In genomic region chr1:8848663-8849386, GRCh38 we compare ENCODE assay signal across 1 cellular context.
TF ChIP-seq lines count a peak whose summit lies in the region.

No MANE protein-coding gene starts in this region.

TF ChIP-seq in HepG2, 621 proteins besides CTCF, POLR2A, EP300 and RAD21 (continued from another document and continues in another):
- TF ChIP-seq USF2 (IDR thresholded peaks at IDR 0.05; ENCODE audit: low read depth, low read length): no peak
- TF ChIP-seq USF2 (CRISPR knock-in tag; IDR thresholded peaks at IDR 0.05; ENCODE audit: borderline replicate concordance): no peak
- 0 out of 2 replicates have a peak, but pooled peaks have one; percentile 71 for TF ChIP-seq ATF6 (CRISPR knock-in tag; conservative IDR thresholded peaks at IDR 0.05)
- TF ChIP-seq TBX2 (CRISPR knock-in tag; IDR thresholded peaks at IDR 0.05; ENCODE audit: borderline replicate concordance): peak; percentile 69; the same call in 1 of the 2 replicates
- TF ChIP-seq PHB2 (IDR thresholded peaks at IDR 0.05; ENCODE audit: partially characterized antibody): no peak
- TF ChIP-seq ZSCAN21 (CRISPR knock-in tag; IDR thresholded peaks at IDR 0.05; ENCODE audit: borderline replicate concordance): no peak; the same call in 1 of the 2 replicates
- no peak for TF ChIP-seq GLMP (CRISPR knock-in tag; IDR thresholded peaks at IDR 0.05; ENCODE audit: borderline replicate concordance)
- peak; percentile 94 for TF ChIP-seq PPARG (CRISPR knock-in tag; conservative IDR thresholded peaks at IDR 0.05)
- TF ChIP-seq KLF9 (CRISPR knock-in tag; IDR thresholded peaks at IDR 0.05; ENCODE audit: low read depth): no peak
- TF ChIP-seq ZNF782 (CRISPR knock-in tag; IDR thresholded peaks at IDR 0.05; ENCODE audit: borderline replicate concordance): no peak
- no peak for TF ChIP-seq ZMAT3 (CRISPR knock-in tag; conservative IDR thresholded peaks at IDR 0.05)
- no peak for TF ChIP-seq SETDB1 (CRISPR knock-in tag; IDR thresholded peaks at IDR 0.05; ENCODE audit: borderline replicate concordance)
- no peak for TF ChIP-seq ZNF30 (CRISPR knock-in tag; IDR thresholded peaks at IDR 0.05)
- 0 out of 2 replicates have a peak, but pooled peaks have one; percentile 34 for TF ChIP-seq SKIL (CRISPR knock-in tag; IDR thresholded peaks at IDR 0.05; ENCODE audit: borderline replicate concordance)
- TF ChIP-seq NCOA2 (CRISPR knock-in tag; IDR thresholded peaks at IDR 0.05): peak; percentile 47; the same call in 1 of the 2 replicates
- no peak for TF ChIP-seq FOXC1 (CRISPR knock-in tag; IDR thresholded peaks at IDR 0.05; ENCODE audit: borderline replicate concordance)
- TF ChIP-seq RARG (CRISPR knock-in tag; IDR thresholded peaks at IDR 0.05; ENCODE audit: low read depth): no peak
- TF ChIP-seq SATB2 (CRISPR knock-in tag; IDR thresholded peaks at IDR 0.05): no peak
- TF ChIP-seq CENPT (CRISPR knock-in tag; IDR thresholded peaks at IDR 0.05; ENCODE audit: low read depth): no peak
- TF ChIP-seq KMT2B (CRISPR knock-in tag; IDR thresholded peaks at IDR 0.05): peak; percentile 62
- TF ChIP-seq GABPB1 (CRISPR knock-in tag; IDR thresholded peaks at IDR 0.05): peak; percentile 75
- no peak for TF ChIP-seq RBM22 (optimal IDR thresholded peaks at IDR 0.05; ENCODE audit: low read length)
- TF ChIP-seq YEATS4 (CRISPR knock-in tag; IDR thresholded peaks at IDR 0.05; ENCODE audit: borderline replicate concordance): no peak
- no peak for TF ChIP-seq SOX13 (IDR thresholded peaks at IDR 0.05)
- peak in 1 of 2 experiments; percentile 58; a peak in 2 of 4 replicates for TF ChIP-seq SOX13 (CRISPR knock-in tag; conservative IDR thresholded peaks at IDR 0.05 in 1 of 2, IDR thresholded peaks at IDR 0.05 in 1 of 2)
- 0 out of 2 replicates have a peak, but pooled peaks have one; percentile 12 for TF ChIP-seq ZNF629 (CRISPR knock-in tag; conservative IDR thresholded peaks at IDR 0.05)
- TF ChIP-seq GFI1 (CRISPR knock-in tag; IDR thresholded peaks at IDR 0.05; ENCODE audit: borderline replicate concordance): no peak
- TF ChIP-seq RFX1 (IDR thresholded peaks at IDR 0.05): no peak
- no peak for TF ChIP-seq ZFP62 (CRISPR knock-in tag; IDR thresholded peaks at IDR 0.05)
- TF ChIP-seq HNRNPLL (IDR thresholded peaks at IDR 0.05; ENCODE audit: low read depth, low read length, poor library complexity, severe bottlenecking): peak; percentile 38
- 0 out of 2 replicates have a peak, but pooled peaks have one; percentile 40 for TF ChIP-seq HOXA5 (CRISPR knock-in tag; IDR thresholded peaks at IDR 0.05)
- TF ChIP-seq NFYB (CRISPR knock-in tag; IDR thresholded peaks at IDR 0.05): no peak
- TF ChIP-seq AKAP8 (CRISPR knock-in tag; IDR thresholded peaks at IDR 0.05): no peak
- TF ChIP-seq ATF2 (CRISPR knock-in tag; IDR thresholded peaks at IDR 0.05): peak; percentile 51; the same call in 1 of the 2 replicates
- no peak for TF ChIP-seq CBX1 (IDR thresholded peaks at IDR 0.05; ENCODE audit: low read depth)
- no peak for TF ChIP-seq MED13 (CRISPR knock-in tag; IDR thresholded peaks at IDR 0.05)
- TF ChIP-seq PAXIP1 (CRISPR knock-in tag; conservative IDR thresholded peaks at IDR 0.05): peak; percentile 46; the same call in 1 of the 2 replicates
- TF ChIP-seq ISL2 (CRISPR knock-in tag; IDR thresholded peaks at IDR 0.05): peak; percentile 63; the same call in 1 of the 2 replicates
- no peak for TF ChIP-seq MTF2 (CRISPR knock-in tag; IDR thresholded peaks at IDR 0.05; ENCODE audit: borderline replicate concordance)
- TF ChIP-seq RFX5 (IDR thresholded peaks at IDR 0.05; ENCODE audit: low read depth, low read length): no peak
- no peak for TF ChIP-seq ZBTB10 (CRISPR knock-in tag; IDR thresholded peaks at IDR 0.05; ENCODE audit: borderline replicate concordance)
- no peak for TF ChIP-seq ZNF12 (CRISPR knock-in tag; IDR thresholded peaks at IDR 0.05)
- TF ChIP-seq ZBTB26 (CRISPR knock-in tag; IDR thresholded peaks at IDR 0.05; ENCODE audit: borderline replicate concordance): peak; percentile 68; the same call in 1 of the 2 replicates
- TF ChIP-seq ZNF235 (CRISPR knock-in tag; IDR thresholded peaks at IDR 0.05; ENCODE audit: borderline replicate concordance): peak; percentile 34; the same call in 1 of the 2 replicates
- no peak for TF ChIP-seq TOE1 (CRISPR knock-in tag; IDR thresholded peaks at IDR 0.05)
- peak; percentile 68; the same call in 1 of the 2 replicates for TF ChIP-seq NFKBIZ (CRISPR knock-in tag; IDR thresholded peaks at IDR 0.05)
- TF ChIP-seq HINFP (CRISPR knock-in tag; IDR thresholded peaks at IDR 0.05; ENCODE audit: low read depth): no peak
- TF ChIP-seq ZKSCAN5 (CRISPR knock-in tag; IDR thresholded peaks at IDR 0.05): no peak
